ENCODE assay signal across 9 cellular contexts in genomic region chr6:159151266-159151855, GRCh38. TPM values are rescaled to one million over a fixed set of nuclear protein-coding genes. Genes with fewer than 3 reads are reported as not detected.
DNase-seq lines count a peak whose midpoint lies in the region; ATAC-seq and TF ChIP-seq lines count a peak whose summit lies in the region.
"Had no signal": no experiment of that assay in that cellular context is flagged by ENCODE, and none has a peak within 500 bp of the region (broad histone marks: within the 10 kb centered on the region; RNA-seq: fewer than 3 reads in every experiment).

No MANE protein-coding gene starts in this region.

- H3K4me1 Mint-ChIP-seq in immature natural killer cell, result peaks cover 2 to 6% of the 10 kb centered on the region in 2 donors

- H3K4me2 ChIP-seq in HCT116 (ENCODE audit: low read length) (peak overlapping the region; percentile 7; the same call in 1 of the 2 replicates), OCI-LY7 (ENCODE audit: low read length) (peak overlapping the region; percentile 28; the same call in 1 of the 2 replicates)

- H4K20me1 ChIP-seq in HCT116 (ENCODE audit: insufficient read depth) (no peaks in the 10 kb centered on the region), OCI-LY7 (ENCODE audit: insufficient read depth, low read length) (no peaks in the 10 kb centered on the region)

- BruUV-seq in HCT116 (replicated peaks; lab: Mats Ljungman, UMichigan), result no TSS peak
- BruUV-seq in OCI-LY7 (replicated peaks; lab: Mats Ljungman, UMichigan), result no TSS peak

- DNase-seq in COLO829 (ENCODE audit: low spot score) (peak; percentile 40), HCT116 (ENCODE audit: low read depth, low spot score) (peak; percentile 51), OCI-LY7 (ENCODE audit: low spot score) (peak; percentile 69), ascending aorta (ENCODE audit: low spot score in 2 of 2) (peak in 1 of 2 donors; percentile 73), immature natural killer cell (peak; percentile 20 to 24 (median 23)), cerebellar nuclear complex (lab: John Stamatoyannopoulos, UW) (no peak)
- DNase-seq in stimulated activated CD4-positive, alpha-beta T cell treated with anti-CD3 and anti-CD28 coated beads, Interleukin-4, amount 100 ng/mL, for 48 hours (ENCODE audit: low read depth in 2 of 2), result peak; percentile 29 to 30

- H3K9me2 ChIP-seq in HCT116 (ENCODE audit: insufficient read depth), result no peaks in the 10 kb centered on the region; the same call in 1 of the 2 replicates
- H3K9me2 ChIP-seq in OCI-LY7 (ENCODE audit: insufficient read depth, low read length), result no peaks in the 10 kb centered on the region

- no peak overlapping the region for H3K4me3 Mint-ChIP-seq in immature natural killer cell

- H3K27me3 ChIP-seq in HCT116 (ENCODE audit: insufficient read depth, low read length) (no peaks in the 10 kb centered on the region), ascending aorta (no peaks in the 10 kb centered on the region)

- H3K9me3 ChIP-seq in HCT116 (ENCODE audit: control insufficient read depth in 1 of 2, insufficient read depth in 1 of 2, low read depth in 1 of 2, low read length in 2 of 2), result no peaks in the 10 kb centered on the region; a peak in 1 of 4 replicates
- peaks cover 10% of the 10 kb centered on the region; the same call in 1 of the 2 replicates for H3K9me3 ChIP-seq in OCI-LY7 (ENCODE audit: low read length)
- peaks cover 0 to 8% of the 10 kb centered on the region in 2 donors for H3K9me3 ChIP-seq in ascending aorta

- H3K9ac ChIP-seq in HCT116 (ENCODE audit: low read length), result no peak overlapping the region

- TF ChIP-seq CTCF in HCT116 (IDR thresholded peaks at IDR 0.05 in 2 of 3, conservative IDR thresholded peaks at IDR 0.05 in 1 of 3; ENCODE audit: borderline replicate concordance in 1 of 3, insufficient read depth in 1 of 3, low read depth in 2 of 3, low read length in 2 of 3), result peak; percentile 59 to 90 (median 83); a peak in 5 of 6 replicates
- peak; percentile 96 for TF ChIP-seq CTCF in OCI-LY7 (conservative IDR thresholded peaks at IDR 0.05; ENCODE audit: low read length)
- peak; percentile 39 to 78 (median 69) for TF ChIP-seq CTCF in ascending aorta (IDR thresholded peaks at IDR 0.05)

- H3K36me3 ChIP-seq in HCT116 (ENCODE audit: control insufficient read depth in 1 of 2, insufficient read depth in 2 of 2, low read length in 2 of 2), result no peaks in the 10 kb centered on the region
- no peaks in the 10 kb centered on the region for H3K36me3 ChIP-seq in OCI-LY7 (ENCODE audit: insufficient read depth, low read length)
- no peaks in the 10 kb centered on the region for H3K36me3 ChIP-seq in ascending aorta

- ATAC-seq in HCT116, result peak; percentile 89
- no peak for ATAC-seq in GM19023 (IDR thresholded peaks at IDR 0.05; ENCODE audit: unreplicated experiment)

- H3K79me2 ChIP-seq in HCT116 (ENCODE audit: insufficient read depth, low read length), result no peaks in the 10 kb centered on the region
- no peaks in the 10 kb centered on the region for H3K79me2 ChIP-seq in OCI-LY7 (ENCODE audit: insufficient read depth, low read depth, low read length)

- peaks cover 4 to 7% (median 7%) of the 10 kb centered on the region in 3 donors for H3K27me3 Mint-ChIP-seq in immature natural killer cell (ENCODE audit: low read depth in 3 of 3)

- TF ChIP-seq RAD21 in HCT116 (IDR thresholded peaks at IDR 0.05; ENCODE audit: low read depth), result peak; percentile 59

- intact Hi-C loops in HCT116 (cut with micrococcal nuclease) (no loop called here), OCI-LY7 (cut with micrococcal nuclease; ENCODE audit: unreplicated experiment) (loop anchor here (1.0 kb wide), 1 partner anchor 143 kb away; no protein-coding TSS in a partner anchor), ascending aorta (cut with DNase I) (no loop called here)

- H2AFZ ChIP-seq in HCT116 (ENCODE audit: low read depth, low read length, poor library complexity, severe bottlenecking) (peak overlapping the region; percentile 100), OCI-LY7 (ENCODE audit: low read length) (peak overlapping the region; percentile 57; the same call in 1 of the 2 replicates)

- POLR2A ChIA-PET in HCT116 (lab: Charles Lee), result no interaction called here
- POLR2A ChIA-PET in OCI-LY7 (lab: Charles Lee), result interaction anchor here (0.8 kb wide), 1 partner anchor 500 kb away, joined by 4 read pairs; no protein-coding TSS in a partner anchor

- H3K4me3 ChIP-seq in HCT116 (replicated peaks in 1 of 2; ENCODE audit: low read depth in 1 of 2, low read length in 2 of 2) (no peak overlapping the region), OCI-LY7 (ENCODE audit: low read depth, low read length, poor library complexity, severe bottlenecking) (no peak overlapping the region), ascending aorta (no peak overlapping the region)

- H3K27ac Mint-ChIP-seq in immature natural killer cell, result no peak overlapping the region

- CTCF ChIA-PET in HCT116 (lab: Charles Lee) (interaction anchor here (0.7 kb wide), 1 partner anchor 17 kb away, joined by 4 read pairs; no protein-coding TSS in a partner anchor), OCI-LY7 (lab: Charles Lee; ENCODE audit: unreplicated experiment) (no interaction called here)

- H3K27ac ChIP-seq in HCT116 (ENCODE audit: low read depth, low read length) (no peak overlapping the region), OCI-LY7 (ENCODE audit: low read depth, low read length, poor library complexity, severe bottlenecking) (no peak overlapping the region), ascending aorta (no peak overlapping the region)

- H3K36me3 Mint-ChIP-seq in immature natural killer cell, result peaks cover 0 to 11% (median 9%) of the 10 kb centered on the region in 3 donors

- H3K9me3 Mint-ChIP-seq in immature natural killer cell, result peaks cover 0 to 10% (median 8%) of the 10 kb centered on the region in 6 donors

- RAD21 ChIA-PET in HCT116 (lab: Charles Lee; ENCODE audit: low non-redundant PET in 1 of 2, low total read pairs in 2 of 2, uncharacterized antibody in 2 of 2, unreplicated experiment in 2 of 2), result no interaction called here

- H3K4me1 ChIP-seq in HCT116 (ENCODE audit: control insufficient read depth in 1 of 2, insufficient read depth in 2 of 2, low read length in 2 of 2) (no peaks in the 10 kb centered on the region), OCI-LY7 (ENCODE audit: insufficient read depth, low read length, poor library complexity, severe bottlenecking) (peaks cover 9% of the 10 kb centered on the region), ascending aorta (no peaks in the 10 kb centered on the region)

- no peak for TF ChIP-seq POLR2A in HCT116 (IDR thresholded peaks at IDR 0.05; ENCODE audit: borderline replicate concordance, extremely low read depth, insufficient read depth, insufficient read length)

TF ChIP-seq in HCT116, 20 proteins besides CTCF, POLR2A, EP300 and RAD21:
- TF ChIP-seq POLR2AphosphoS5 (IDR thresholded peaks at IDR 0.05; ENCODE audit: low read depth, low read length) (no peak), MAX (IDR thresholded peaks at IDR 0.05) (peak; percentile 53; the same call in 1 of the 2 replicates)

RNA-seq across cellular contexts. Expression of gene FNDC1, which starts 17.8 kb away (rescaled TPM):
- total RNA-seq in HCT116 (2021; ENCODE audit: unreplicated experiment) (0.07 TPM), OCI-LY7 (2022) (16.4 and 19.9 TPM in 2 replicates), ascending aorta (0.11 TPM)
- 0.04 and 0.05 TPM in 2 replicates for polyA plus RNA-seq in HCT116 (2012)
- 0.16 and 0.46 TPM in 2 replicates for total RNA-seq in OCI-LY7 (2014; rRNA removed; shearing (Covaris generic))
- polyA plus RNA-seq in immature natural killer cell, result not detected
- total RNA-seq: T-helper 2 cell treated with Interferon-gamma antibody and Interleukin-4, amounts not matched to agents 100 ng/mL and 5 ng/mL, for 36 hours had no signal

Comparison
In these comparisons a context has a peak if more than half of its experiments do, and no peak if none do; other contexts are left out.
1. DNase-seq: peak in COLO829 (single experiment), HCT116 (single experiment), OCI-LY7 (single experiment), immature natural killer cell (3 of 3) and stimulated activated CD4-positive, alpha-beta T cell treated with anti-CD3 and anti-CD28 coated beads, Interleukin-4, amount 100 ng/mL, for 48 hours (2 of 2); none in cerebellar nuclear complex (0 of 2).
2. Peak in every context shown above with its lines, with median percentiles within 50 percentile points of each other: CTCF ChIP-seq.